Comparison of ENCODE assay signal across 14 cellular contexts in the genomic region with DNA sequence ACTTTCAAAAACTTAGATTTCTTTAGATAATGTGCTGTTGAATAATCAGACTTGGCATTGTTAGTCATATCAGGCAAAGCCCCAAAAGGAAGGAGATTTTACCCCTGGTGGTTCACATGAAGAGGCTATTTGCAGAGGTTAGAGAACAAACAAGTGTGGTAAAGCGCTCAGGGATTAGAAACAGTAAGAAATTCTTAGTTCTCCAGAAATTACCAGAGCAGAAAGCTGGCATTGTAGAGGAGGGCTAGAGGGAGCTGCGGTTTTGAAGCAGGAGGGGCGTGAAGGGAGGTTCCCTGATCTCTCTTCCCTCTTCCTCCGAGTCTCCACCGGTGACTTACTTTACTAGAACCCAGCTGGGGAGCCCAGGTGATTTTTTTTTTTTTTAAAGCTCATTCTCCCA. TPM values are rescaled to one million over a fixed set of nuclear protein-coding genes. Genes with fewer than 3 reads are reported as not detected.
DNase-seq lines count a peak whose midpoint lies in the region; ATAC-seq, FAIRE-seq and TF ChIP-seq lines count a peak whose summit lies in the region.
"Had no signal": no experiment of that assay in that cellular context is flagged by ENCODE, and none has a peak within 500 bp of the region (broad histone marks: within the 10 kb centered on the region; RNA-seq: fewer than 3 reads in every experiment).

No MANE protein-coding gene starts in this region.

- 94% methylated on average over 5 of the region's 5 CpGs for WGBS in HepG2 (ENCODE audit: low lambda C conversion rate)

- H3K4me2 ChIP-seq in HepG2 (ENCODE audit: low read depth, low read length), result no peak overlapping the region
- H3K4me2 ChIP-seq: hepatocyte had no signal

- intact Hi-C loops in HepG2 (cut with micrococcal nuclease; ENCODE audit: unreplicated experiment), result no loop called here

- no peak overlapping the region for H3K27ac ChIP-seq in RWPE1
- H3K27ac ChIP-seq in HepG2 (ENCODE audit: extremely low read length, insufficient read depth, low read length), result no peak overlapping the region
- H3K27ac ChIP-seq: hepatocyte, Peyer's patch had no signal

- H3K9me3 ChIP-seq in HepG2 (ENCODE audit: low read length), result no peaks in the 10 kb centered on the region
- H3K9me3 ChIP-seq: Peyer's patch had no signal

- no peaks in the 10 kb centered on the region for H3K79me2 ChIP-seq in HepG2 (ENCODE audit: insufficient read depth, low read length)

- in situ Hi-C loops in Caki2 (cut with HindIII; ENCODE audit: low pct_unique_long_range_greater_than_20kb, low sequenced_read_pairs), result no loop called here
- in situ Hi-C loops in HepG2 (cut with HindIII; ENCODE audit: extremely low pct_ligation_motif_present, low pct_unique_long_range_greater_than_20kb), result no loop called here

- CTCF ChIA-PET in RWPE1 (lab: Yijun Ruan, JAX), result no interaction called here
- CTCF ChIA-PET in HepG2 (lab: Yijun Ruan, JAX; ENCODE audit: low intra/inter-chr PET ratio, low total read pairs), result no interaction called here

- TF ChIP-seq POLR2A in HepG2 (IDR thresholded peaks at IDR 0.05; ENCODE audit: insufficient read depth in 1 of 2, low read depth in 2 of 2, low read length in 2 of 2), result no peak

- ATAC-seq in GM21381 (IDR thresholded peaks at IDR 0.05; ENCODE audit: unreplicated experiment), result no peak
- ATAC-seq in HepG2, result no peak
- ATAC-seq: left colon had no signal

- H2AFZ ChIP-seq in HepG2 (ENCODE audit: low read length), result no peak overlapping the region
- H2AFZ ChIP-seq: hepatocyte had no signal

- no peak for TF ChIP-seq RAD21 in HepG2 (CRISPR knock-in tag; IDR thresholded peaks at IDR 0.05)

- no TSS peak for BruUV-seq in HepG2 (replicated peaks; lab: Mats Ljungman, UMichigan)

- no peak for TF ChIP-seq CTCF in RWPE1 (conservative IDR thresholded peaks at IDR 0.05; ENCODE audit: low read depth)
- no peak for TF ChIP-seq CTCF in HepG2 (CRISPR knock-in tag; IDR thresholded peaks at IDR 0.05)

- H3K4me1 ChIP-seq in HepG2 (ENCODE audit: insufficient read depth, low read length), result peaks cover 12% of the 10 kb centered on the region; the same call in 1 of the 2 replicates
- H3K4me1 ChIP-seq: Peyer's patch had no signal

- no peaks in the 10 kb centered on the region for H3K36me3 ChIP-seq in HepG2 (replicated peaks in 1 of 2; ENCODE audit: control insufficient read depth in 1 of 2, insufficient read depth in 2 of 2, low read length in 2 of 2)
- H3K36me3 ChIP-seq: Peyer's patch had no signal

- no peak for FAIRE-seq in HepG2 (lab: Jason Lieb, UNC)

- H3K4me3 ChIP-seq in HepG2 (replicated peaks in 1 of 3; ENCODE audit: insufficient read depth in 1 of 3, low read depth in 2 of 3, low read length in 3 of 3), result no peak overlapping the region
- H3K4me3 ChIP-seq: hepatocyte, Peyer's patch had no signal

- H4K20me1 ChIP-seq in HepG2 (ENCODE audit: insufficient read depth, low read length), result no peaks in the 10 kb centered on the region

- TF ChIP-seq EP300 in HepG2 (IDR thresholded peaks at IDR 0.05; ENCODE audit: low read depth in 2 of 2, low read length in 2 of 2) (no peak), HepG2 (CRISPR knock-in tag; IDR thresholded peaks at IDR 0.05; ENCODE audit: borderline replicate concordance) (no peak)

- DNase-seq in Caki2 (ENCODE audit: low read depth), result peak; percentile 32
- peak; percentile 53 for DNase-seq in HK-2 (ENCODE audit: unreplicated experiment)
- peak; percentile 8 for DNase-seq in RPMI7951 (ENCODE audit: low read depth)
- DNase-seq in kidney tubule cell (ENCODE audit: low spot score), result peak; percentile 87
- DNase-seq in RWPE1 (ENCODE audit: low spot score), result no peak
- DNase-seq in HepG2 (ENCODE audit: low spot score), result no peak
- no peak for DNase-seq in stimulated activated naive CD4-positive, alpha-beta T cell treated with Interleukin-2 at 50 U/mL for 16 hours (lab: John Stamatoyannopoulos, UW)
- DNase-seq: activated B cell treated with CpG ODN at 0.5 μM for 24 hours, activated gamma-delta T cell treated with Interleukin-2 at 50 U/mL for 16 hours, left colon, NCI-H526, Peyer's patch had no signal

- H3K27me3 ChIP-seq in HepG2 (ENCODE audit: control insufficient read depth in 1 of 2, insufficient read depth in 2 of 2, low read length in 2 of 2), result no peaks in the 10 kb centered on the region
- H3K27me3 ChIP-seq: hepatocyte, Peyer's patch had no signal

- H3K9ac ChIP-seq in HepG2 (ENCODE audit: insufficient read depth, low read depth, low read length), result no peak overlapping the region

- POLR2A ChIA-PET in RWPE1 (lab: Yijun Ruan, JAX; ENCODE audit: low non-redundant PET) (no interaction called here), HepG2 (lab: Yijun Ruan, JAX) (no interaction called here)

TF ChIP-seq in HepG2, 621 proteins besides CTCF, POLR2A, EP300 and RAD21:
- TF ChIP-seq ZNF30 (CRISPR knock-in tag; IDR thresholded peaks at IDR 0.05) (no peak), ZNF468 (CRISPR knock-in tag; IDR thresholded peaks at IDR 0.05) (no peak), PHF20 (CRISPR knock-in tag; IDR thresholded peaks at IDR 0.05) (no peak)
- TF ChIP-seq, protein P1, sequence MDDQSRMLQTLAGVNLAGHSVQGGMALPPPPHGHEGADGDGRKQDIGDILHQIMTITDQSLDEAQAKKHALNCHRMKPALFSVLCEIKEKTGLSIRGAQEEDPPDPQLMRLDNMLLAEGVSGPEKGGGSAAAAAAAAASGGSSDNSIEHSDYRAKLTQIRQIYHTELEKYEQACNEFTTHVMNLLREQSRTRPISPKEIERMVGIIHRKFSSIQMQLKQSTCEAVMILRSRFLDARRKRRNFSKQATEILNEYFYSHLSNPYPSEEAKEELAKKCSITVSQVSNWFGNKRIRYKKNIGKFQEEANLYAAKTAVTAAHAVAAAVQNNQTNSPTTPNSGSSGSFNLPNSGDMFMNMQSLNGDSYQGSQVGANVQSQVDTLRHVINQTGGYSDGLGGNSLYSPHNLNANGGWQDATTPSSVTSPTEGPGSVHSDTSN (CRISPR knock-in tag; IDR thresholded peaks at IDR 0.05; ENCODE audit: borderline replicate concordance), result no peak

RNA-seq across cellular contexts. Expression of a gene that starts 10.2 kb away (rescaled TPM):
- total RNA-seq in Caki2 (2014; rRNA removed; shearing (Covaris generic); ENCODE audit: low replicate concordance), result 6.4 and 7.8 TPM in 2 replicates
- 5.0 and 6.0 TPM in 2 replicates for total RNA-seq in RPMI7951 (2014; rRNA removed; shearing (Covaris generic))
- 5.4 and 13.1 TPM in 2 replicates for total RNA-seq in HepG2 (2016; rRNA removed; fragmentation: Illumina TruSeq; extraction: Trizol)
- total RNA-seq in HepG2 (2016; cell fraction: cytosol; rRNA removed; fragmentation: Illumina TruSeq; extraction: Trizol; ENCODE audit: low read depth), result 0.51 and 0.79 TPM in 2 replicates
- 5.6 and 10.9 TPM in 2 replicates for total RNA-seq in HepG2 (2016; cell fraction: insoluble cytoplasmic fraction; rRNA removed; fragmentation: Illumina TruSeq; extraction: Trizol)
- total RNA-seq in HepG2 (2016; cell fraction: membrane; rRNA removed; fragmentation: Illumina TruSeq; extraction: Trizol), result 1.4 and 1.8 TPM in 2 replicates
- total RNA-seq in HepG2 (2016; cell fraction: nucleus; rRNA removed; fragmentation: Illumina TruSeq; extraction: Trizol), result 12.2 and 12.6 TPM in 2 replicates
- polyA plus RNA-seq in HepG2 (2011; rRNA removed), result 7.5 and 9.5 TPM in 2 replicates
- 2.9 and 6.1 TPM in 2 replicates for polyA plus RNA-seq in HepG2 (2011; cell fraction: cytosol; rRNA removed)
- 13.8 and 22.1 TPM in 2 replicates for polyA plus RNA-seq in HepG2 (2011; cell fraction: nucleus; rRNA removed)
- 14.2 and 16.8 TPM in 2 replicates for polyA plus RNA-seq in HepG2 (2012)
- 0.17 and 0.19 TPM in 2 replicates for polyA plus RNA-seq in HepG2 (2016; cell fraction: cytosol; fragmentation: Illumina TruSeq; extraction: Trizol; ENCODE audit: low read depth)
- polyA plus RNA-seq in HepG2 (2016; cell fraction: insoluble cytoplasmic fraction; fragmentation: Illumina TruSeq; extraction: Trizol; ENCODE audit: low read depth), result 13.2 and 14.1 TPM in 2 replicates
- polyA plus RNA-seq in HepG2 (2016; cell fraction: membrane; fragmentation: Illumina TruSeq; extraction: Trizol; ENCODE audit: low read depth), result 0.60 and 1.2 TPM in 2 replicates
- polyA plus RNA-seq in HepG2 (2016; cell fraction: nucleus; fragmentation: Illumina TruSeq; extraction: Trizol; ENCODE audit: insufficient read depth, low read depth), result 20.2 and 22.0 TPM in 2 replicates
- polyA minus RNA-seq in HepG2 (2011; rRNA and poly(A)+ RNA removed; ENCODE audit: low replicate concordance), result 2.9 and 3.1 TPM in 2 replicates
- 4.7 and 6.7 TPM in 2 replicates for polyA minus RNA-seq in HepG2 (2011; cell fraction: cytosol; rRNA and poly(A)+ RNA removed)
- polyA minus RNA-seq in HepG2 (2011; cell fraction: nucleus; rRNA and poly(A)+ RNA removed), result 20.7 and 33.1 TPM in 2 replicates

Comparison
In these comparisons a context has a peak if more than half of its experiments do, and no peak if none do; other contexts are left out.
1. DNase-seq: peak in Caki2 (single experiment), HK-2 (single experiment), RPMI7951 (single experiment) and kidney tubule cell (single experiment); none in RWPE1 (single experiment), HepG2 (single experiment) and stimulated activated naive CD4-positive, alpha-beta T cell treated with Interleukin-2 at 50 U/mL for 16 hours (single experiment).